8 cellular contexts compared by ENCODE assay signal in the genomic region with DNA sequence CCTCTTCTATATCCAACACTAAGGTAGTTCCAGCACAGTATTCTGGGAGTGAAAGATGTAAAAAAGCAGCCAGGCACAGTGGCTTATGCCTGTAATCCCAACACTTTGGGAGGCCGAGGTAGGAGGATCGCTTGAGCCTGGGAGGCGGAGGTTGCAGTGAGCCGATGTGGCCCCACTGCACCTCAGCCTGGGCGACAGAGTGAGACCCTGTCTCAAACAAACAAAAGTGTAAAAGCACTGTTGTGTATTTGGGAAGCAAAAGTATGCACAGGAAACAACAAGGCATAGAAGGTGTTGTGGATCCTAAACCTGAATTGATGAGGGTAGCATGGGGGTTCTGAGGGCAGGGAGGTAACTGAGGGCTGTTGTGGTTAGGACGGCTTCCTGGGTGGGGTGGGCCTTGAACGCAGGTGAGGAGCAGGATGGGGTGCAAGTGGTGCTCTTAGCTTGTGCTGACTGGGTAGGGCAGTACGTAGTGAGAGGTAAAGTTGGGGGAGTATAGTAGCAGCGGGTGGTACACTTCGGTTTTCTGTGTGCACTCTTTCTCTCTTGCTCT.
DNase-seq lines count a peak whose midpoint lies in the region; ATAC-seq, FAIRE-seq and TF ChIP-seq lines count a peak whose summit lies in the region.

No MANE protein-coding gene starts in this region.

- 84% methylated on average over 10 of the region's 10 CpGs for WGBS in K562 (ENCODE audit: insufficient coverage, low coverage, missing lambda C conversion rate)

- H3K27me3 ChIP-seq in Caco-2 (replicated peaks; ENCODE audit: control insufficient read depth, insufficient read depth, low read length) (no peaks in the 10 kb centered on the region), K562 (ENCODE audit: control insufficient read depth in 2 of 2, insufficient read depth in 2 of 2, low read length in 2 of 2) (no peaks in the 10 kb centered on the region), H7 (ENCODE audit: control insufficient read depth, insufficient read depth, low read length) (no peaks in the 10 kb centered on the region)

- H3K36me3 Mint-ChIP-seq in Caco-2 (ENCODE audit: insufficient read depth, unreplicated experiment), result no peaks in the 10 kb centered on the region
- H3K36me3 Mint-ChIP-seq in natural killer cell treated with Interleukin-12 subunit alpha and Interleukin-12 subunit beta and Interleukin-15 and Interleukin-18, amount 100 ng/mL, for 72 hours, result no peaks in the 10 kb centered on the region

- no peak overlapping the region for H3K9ac ChIP-seq in SK-N-MC (ENCODE audit: insufficient read length)
- H3K9ac ChIP-seq in K562 (ENCODE audit: insufficient read depth in 1 of 2, low read depth in 2 of 2, low read length in 2 of 2), result peak overlapping the region; percentile 6 to 59; a peak in 2 of 4 replicates

- intact Hi-C loops in Caco-2 (cut with micrococcal nuclease; ENCODE audit: unreplicated experiment), result no loop called here
- intact Hi-C loops in K562 (cut with micrococcal nuclease), result no loop called here

- H3K4me3 Mint-ChIP-seq in Caco-2 (ENCODE audit: unreplicated experiment), result no peak overlapping the region
- H3K4me3 Mint-ChIP-seq in natural killer cell treated with Interleukin-12 subunit alpha and Interleukin-12 subunit beta and Interleukin-15 and Interleukin-18, amount 100 ng/mL, for 72 hours, result peak overlapping the region; percentile 31

- H3K36me3 ChIP-seq in Caco-2 (ENCODE audit: control insufficient read depth, insufficient read depth, low read length) (no peaks in the 10 kb centered on the region), SK-N-MC (ENCODE audit: insufficient read depth, low read length) (no peaks in the 10 kb centered on the region), K562 (ENCODE audit: control insufficient read depth, insufficient read depth, low read length) (peaks cover 6% of the 10 kb centered on the region; the same call in 1 of the 3 replicates), H7 (replicated peaks; ENCODE audit: control insufficient read depth, insufficient read depth, low read length) (no peaks in the 10 kb centered on the region)

- TF ChIP-seq POLR2A in K562 (conservative IDR thresholded peaks at IDR 0.05), result no peak

- CTCF ChIA-PET in Caco-2 (lab: Charles Lee) (no interaction called here), K562 (lab: Yijun Ruan, JAX; ENCODE audit: low intra/inter-chr PET ratio) (no interaction called here)

- no peak for TF ChIP-seq RAD21 in K562 (CRISPR knock-in tag; conservative IDR thresholded peaks at IDR 0.05 in 1 of 2, IDR thresholded peaks at IDR 0.05 in 1 of 2)

- peaks cover 55% of the 10 kb centered on the region for H3K4me1 ChIP-seq in Caco-2
- H3K4me1 ChIP-seq in K562 (replicated peaks in 1 of 2; ENCODE audit: control insufficient read depth in 2 of 2, insufficient read depth in 2 of 2, low read length in 2 of 2), result peaks cover 28 to 60% of the 10 kb centered on the region in 2 experiments

- POLR2A ChIA-PET in Caco-2 (lab: Charles Lee) (no interaction called here), K562 (lab: Yijun Ruan, JAX) (interaction anchor here (1.1 kb wide), 1 partner anchor 63 kb away, joined by 3 read pairs; no protein-coding TSS in a partner anchor)

- no peaks in the 10 kb centered on the region for H4K20me1 ChIP-seq in K562 (replicated peaks; ENCODE audit: control insufficient read depth, insufficient read depth, low read length)

- peaks cover 86% of the 10 kb centered on the region for H3K79me2 ChIP-seq in K562 (ENCODE audit: control insufficient read depth, insufficient read depth, low read length)

- peak overlapping the region; percentile 48 for H3K27ac Mint-ChIP-seq in Caco-2 (ENCODE audit: unreplicated experiment)
- H3K27ac Mint-ChIP-seq in natural killer cell treated with Interleukin-12 subunit alpha and Interleukin-12 subunit beta and Interleukin-15 and Interleukin-18, amount 100 ng/mL, for 72 hours, result peak overlapping the region; percentile 85 to 98

- FAIRE-seq in K562 (lab: Jason Lieb, UNC), result no peak

- in situ Hi-C loops in K562 (cut with MboI), result no loop called here

- H3K27ac ChIP-seq in SK-N-MC, result peak overlapping the region; percentile 82; the same call in 1 of the 2 replicates
- H3K27ac ChIP-seq in K562 (ENCODE audit: extremely low read depth, low read depth, low read length), result no peak overlapping the region

- H3K4me2 ChIP-seq in K562 (ENCODE audit: insufficient read depth, low read length), result no peak overlapping the region

- peaks cover 25% of the 10 kb centered on the region for H3K4me1 Mint-ChIP-seq in Caco-2 (ENCODE audit: low read depth, unreplicated experiment)
- H3K4me1 Mint-ChIP-seq in natural killer cell treated with Interleukin-12 subunit alpha and Interleukin-12 subunit beta and Interleukin-15 and Interleukin-18, amount 100 ng/mL, for 72 hours (ENCODE audit: low read depth in 2 of 2), result peaks cover 67 to 73% of the 10 kb centered on the region in 2 donors

- no peak overlapping the region for H2AFZ ChIP-seq in K562 (ENCODE audit: low read depth, low read length)

- TF ChIP-seq CTCF in Caco-2 (IDR thresholded peaks at IDR 0.05; ENCODE audit: insufficient read depth in 1 of 2, low read depth in 1 of 2, low read length in 1 of 2, severe bottlenecking in 1 of 2, unreplicated experiment in 1 of 2) (no peak), K562 (IDR thresholded peaks at IDR 0.05 in 2 of 3, conservative IDR thresholded peaks at IDR 0.05 in 1 of 3; ENCODE audit: insufficient read depth in 2 of 3, low read depth in 1 of 3, low read length in 3 of 3) (no peak)

- no peak overlapping the region for H3K4me3 ChIP-seq in Caco-2 (ENCODE audit: low read depth, low read length)
- no peak overlapping the region for H3K4me3 ChIP-seq in SK-N-MC
- no peak overlapping the region for H3K4me3 ChIP-seq in K562
- no peak overlapping the region for H3K4me3 ChIP-seq in H7 (ENCODE audit: insufficient read depth, low read depth, low read length)

- no TSS peak for BruUV-seq in Caco-2 (replicated peaks; lab: Mats Ljungman, UMichigan)
- no TSS peak for BruUV-seq in K562 (replicated peaks; lab: Mats Ljungman, UMichigan)

- no peaks in the 10 kb centered on the region for H3K9me3 Mint-ChIP-seq in Caco-2 (ENCODE audit: unreplicated experiment)
- H3K9me3 Mint-ChIP-seq in natural killer cell treated with Interleukin-12 subunit alpha and Interleukin-12 subunit beta and Interleukin-15 and Interleukin-18, amount 100 ng/mL, for 72 hours, result no peaks in the 10 kb centered on the region

- H3K9me3 ChIP-seq in Caco-2, result no peaks in the 10 kb centered on the region
- H3K9me3 ChIP-seq in SK-N-MC (ENCODE audit: low read depth, low read length), result no peaks in the 10 kb centered on the region
- H3K9me3 ChIP-seq in K562 (replicated peaks; ENCODE audit: control insufficient read depth, insufficient read depth, low read depth, low read length), result no peaks in the 10 kb centered on the region

- TF ChIP-seq EP300 in K562 (IDR thresholded peaks at IDR 0.05; ENCODE audit: low read length), result no peak

- no peak for ATAC-seq in K562
- peak in 1 of 2 donors; percentile 3 for ATAC-seq in natural killer cell treated with Interleukin-12 subunit alpha and Interleukin-12 subunit beta and Interleukin-15 and Interleukin-18, amount 100 ng/mL, for 72 hours
- no peak for ATAC-seq in GM21825 (IDR thresholded peaks at IDR 0.05; ENCODE audit: unreplicated experiment)

- no peaks in the 10 kb centered on the region for H3K27me3 Mint-ChIP-seq in Caco-2 (ENCODE audit: insufficient read depth, unreplicated experiment)
- no peaks in the 10 kb centered on the region for H3K27me3 Mint-ChIP-seq in natural killer cell treated with Interleukin-12 subunit alpha and Interleukin-12 subunit beta and Interleukin-15 and Interleukin-18, amount 100 ng/mL, for 72 hours

- H3K9me1 ChIP-seq in K562 (ENCODE audit: control insufficient read depth, insufficient read depth, low read length), result no peaks in the 10 kb centered on the region

- DNase-seq in Caco-2, result no peak
- DNase-seq in SK-N-MC (ENCODE audit: low read depth, low spot score), result no peak
- DNase-seq in K562 (ENCODE audit: extremely low read depth in 1 of 4, low spot score in 3 of 4), result no peak
- DNase-seq in natural killer cell treated with Interleukin-12 subunit alpha and Interleukin-12 subunit beta and Interleukin-15 and Interleukin-18, amount 100 ng/mL, for 72 hours (ENCODE audit: low spot score), result no peak
- DNase-seq in foreskin melanocyte, result no peak
- DNase-seq in anterior cingulate cortex (lab: John Stamatoyannopoulos, UW), result no peak
- DNase-seq in H7, result no peak

TF ChIP-seq in K562, 482 proteins besides CTCF, POLR2A, EP300 and RAD21 (continues in another document):
- no peak for TF ChIP-seq FIP1L1 (IDR thresholded peaks at IDR 0.05; ENCODE audit: low read depth, low read length, poor library complexity, severe bottlenecking)
- TF ChIP-seq ZNF584 (CRISPR knock-in tag; IDR thresholded peaks at IDR 0.05; ENCODE audit: low read depth), result no peak
- TF ChIP-seq RB1 (IDR thresholded peaks at IDR 0.05; ENCODE audit: low read depth), result no peak
- TF ChIP-seq, protein P1, sequence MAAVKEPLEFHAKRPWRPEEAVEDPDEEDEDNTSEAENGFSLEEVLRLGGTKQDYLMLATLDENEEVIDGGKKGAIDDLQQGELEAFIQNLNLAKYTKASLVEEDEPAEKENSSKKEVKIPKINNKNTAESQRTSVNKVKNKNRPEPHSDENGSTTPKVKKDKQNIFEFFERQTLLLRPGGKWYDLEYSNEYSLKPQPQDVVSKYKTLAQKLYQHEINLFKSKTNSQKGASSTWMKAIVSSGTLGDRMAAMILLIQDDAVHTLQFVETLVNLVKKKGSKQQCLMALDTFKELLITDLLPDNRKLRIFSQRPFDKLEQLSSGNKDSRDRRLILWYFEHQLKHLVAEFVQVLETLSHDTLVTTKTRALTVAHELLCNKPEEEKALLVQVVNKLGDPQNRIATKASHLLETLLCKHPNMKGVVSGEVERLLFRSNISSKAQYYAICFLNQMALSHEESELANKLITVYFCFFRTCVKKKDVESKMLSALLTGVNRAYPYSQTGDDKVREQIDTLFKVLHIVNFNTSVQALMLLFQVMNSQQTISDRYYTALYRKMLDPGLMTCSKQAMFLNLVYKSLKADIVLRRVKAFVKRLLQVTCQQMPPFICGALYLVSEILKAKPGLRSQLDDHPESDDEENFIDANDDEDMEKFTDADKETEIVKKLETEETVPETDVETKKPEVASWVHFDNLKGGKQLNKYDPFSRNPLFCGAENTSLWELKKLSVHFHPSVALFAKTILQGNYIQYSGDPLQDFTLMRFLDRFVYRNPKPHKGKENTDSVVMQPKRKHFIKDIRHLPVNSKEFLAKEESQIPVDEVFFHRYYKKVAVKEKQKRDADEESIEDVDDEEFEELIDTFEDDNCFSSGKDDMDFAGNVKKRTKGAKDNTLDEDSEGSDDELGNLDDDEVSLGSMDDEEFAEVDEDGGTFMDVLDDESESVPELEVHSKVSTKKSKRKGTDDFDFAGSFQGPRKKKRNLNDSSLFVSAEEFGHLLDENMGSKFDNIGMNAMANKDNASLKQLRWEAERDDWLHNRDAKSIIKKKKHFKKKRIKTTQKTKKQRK (IDR thresholded peaks at IDR 0.05; ENCODE audit: borderline replicate concordance, low read depth, low read length), result no peak
- TF ChIP-seq CBFA2T3 (IDR thresholded peaks at IDR 0.05), result no peak
- no peak for TF ChIP-seq ZNF780A (CRISPR knock-in tag; IDR thresholded peaks at IDR 0.05)
